Comparison of ENCODE assay signal across 20 cellular contexts in genomic region chrX:116238866-116239265, GRCh38.
DNase-seq lines count a peak whose midpoint lies in the region; ATAC-seq, FAIRE-seq and TF ChIP-seq lines count a peak whose summit lies in the region.
"Had no signal": no experiment of that assay in that cellular context is flagged by ENCODE, and none has a peak within 500 bp of the region (broad histone marks: within the 10 kb centered on the region; RNA-seq: fewer than 3 reads in every experiment).

No MANE protein-coding gene starts in this region.

- H3K9me3 Mint-ChIP-seq in Calu3 (ENCODE audit: low read depth, unreplicated experiment) (no peaks in the 10 kb centered on the region), astrocyte (ENCODE audit: unreplicated experiment) (no peaks in the 10 kb centered on the region)
- no peaks in the 10 kb centered on the region for H3K9me3 Mint-ChIP-seq in activated naive CD4-positive, alpha-beta T cell treated with anti-CD3 and anti-CD28 coated beads, Interleukin-2, amount 10 ng/mL, durations not matched to agents 7 days and 5 days
- H3K9me3 Mint-ChIP-seq in activated CD8-positive, alpha-beta T cell treated with anti-CD3 and anti-CD28 coated beads, Interleukin-2, amount 10 ng/mL, durations not matched to agents 7 days and 5 days (ENCODE audit: insufficient read depth), result no peaks in the 10 kb centered on the region

- intact Hi-C loops in Calu3 (cut with micrococcal nuclease; ENCODE audit: unreplicated experiment), result no loop called here

- H3K4me3 ChIP-seq in OCI-LY3 (ENCODE audit: low read length) (peak overlapping the region; percentile 17; the same call in 1 of the 2 replicates), astrocyte (ENCODE audit: insufficient read depth, low read depth, low read length) (no peak overlapping the region)
- H3K4me3 ChIP-seq: GM12878, SK-N-MC had no signal

- POLR2A ChIA-PET in activated CD8-positive, alpha-beta T cell treated with anti-CD3 and anti-CD28 coated beads, Interleukin-2, amount 10 ng/mL, durations not matched to agents 7 days and 5 days (lab: Charles Lee), result no interaction called here

- H3K4me2 ChIP-seq in OCI-LY3 (ENCODE audit: low read length) (peak overlapping the region; percentile 65), astrocyte (ENCODE audit: low read length) (no peak overlapping the region)

- no peaks in the 10 kb centered on the region for H4K20me1 ChIP-seq in OCI-LY3 (ENCODE audit: insufficient read depth, low read length)
- no peaks in the 10 kb centered on the region for H4K20me1 ChIP-seq in astrocyte (ENCODE audit: insufficient read depth, low read length)

- BruUV-seq in Calu3 (replicated peaks; lab: Mats Ljungman, UMichigan), result no TSS peak

- H3K27me3 Mint-ChIP-seq in Calu3 (ENCODE audit: unreplicated experiment) (no peaks in the 10 kb centered on the region), astrocyte (ENCODE audit: low read depth, unreplicated experiment) (no peaks in the 10 kb centered on the region)
- no peaks in the 10 kb centered on the region for H3K27me3 Mint-ChIP-seq in activated naive CD4-positive, alpha-beta T cell treated with anti-CD3 and anti-CD28 coated beads, Interleukin-2, amount 10 ng/mL, durations not matched to agents 7 days and 5 days
- H3K27me3 Mint-ChIP-seq in activated CD8-positive, alpha-beta T cell treated with anti-CD3 and anti-CD28 coated beads, Interleukin-2, amount 10 ng/mL, durations not matched to agents 7 days and 5 days (ENCODE audit: low read depth), result no peaks in the 10 kb centered on the region
- H3K27me3 Mint-ChIP-seq: B cell had no signal

- H3K27me3 ChIP-seq in OCI-LY3 (ENCODE audit: low read depth, low read length) (no peaks in the 10 kb centered on the region), astrocyte (ENCODE audit: insufficient read depth, low read length) (no peaks in the 10 kb centered on the region)

- H2AFZ ChIP-seq in OCI-LY3 (ENCODE audit: low read depth, low read length) (no peak overlapping the region), astrocyte (ENCODE audit: low read depth, low read length) (no peak overlapping the region)

- peaks cover 33% of the 10 kb centered on the region for H3K4me1 Mint-ChIP-seq in Calu3 (ENCODE audit: low read depth, unreplicated experiment)
- H3K4me1 Mint-ChIP-seq in astrocyte (ENCODE audit: low read depth, unreplicated experiment), result no peaks in the 10 kb centered on the region
- H3K4me1 Mint-ChIP-seq in activated naive CD4-positive, alpha-beta T cell treated with anti-CD3 and anti-CD28 coated beads, Interleukin-2, amount 10 ng/mL, durations not matched to agents 7 days and 5 days, result no peaks in the 10 kb centered on the region
- no peaks in the 10 kb centered on the region for H3K4me1 Mint-ChIP-seq in activated CD8-positive, alpha-beta T cell treated with anti-CD3 and anti-CD28 coated beads, Interleukin-2, amount 10 ng/mL, durations not matched to agents 7 days and 5 days (ENCODE audit: low read depth)
- H3K4me1 Mint-ChIP-seq: B cell had no signal

- H3K9me3 ChIP-seq in OCI-LY3 (ENCODE audit: insufficient read depth, low read length) (no peaks in the 10 kb centered on the region), astrocyte (ENCODE audit: insufficient read depth, low read depth, low read length) (no peaks in the 10 kb centered on the region)

- H3K9ac ChIP-seq in OCI-LY3 (ENCODE audit: low read length) (peak overlapping the region; percentile 13; the same call in 1 of the 2 replicates), astrocyte (ENCODE audit: low read length) (no peak overlapping the region)

- peak overlapping the region; percentile 84 for H3K27ac ChIP-seq in OCI-LY3 (ENCODE audit: low read length)
- H3K27ac ChIP-seq in astrocyte (ENCODE audit: low read depth, low read length), result no peak overlapping the region
- H3K27ac ChIP-seq: SK-N-MC had no signal

- H3K36me3 Mint-ChIP-seq in Calu3 (ENCODE audit: insufficient read depth, unreplicated experiment), result no peaks in the 10 kb centered on the region
- no peaks in the 10 kb centered on the region for H3K36me3 Mint-ChIP-seq in astrocyte (ENCODE audit: low read depth, unreplicated experiment)
- H3K36me3 Mint-ChIP-seq in activated naive CD4-positive, alpha-beta T cell treated with anti-CD3 and anti-CD28 coated beads, Interleukin-2, amount 10 ng/mL, durations not matched to agents 7 days and 5 days, result no peaks in the 10 kb centered on the region
- no peaks in the 10 kb centered on the region for H3K36me3 Mint-ChIP-seq in activated CD8-positive, alpha-beta T cell treated with anti-CD3 and anti-CD28 coated beads, Interleukin-2, amount 10 ng/mL, durations not matched to agents 7 days and 5 days (ENCODE audit: low read depth)

- H3K4me1 ChIP-seq in OCI-LY3 (ENCODE audit: low read length) (peaks cover 41% of the 10 kb centered on the region), astrocyte (ENCODE audit: insufficient read depth, low read length) (peaks cover 7% of the 10 kb centered on the region)

- H3K36me3 ChIP-seq in OCI-LY3 (replicated peaks; ENCODE audit: low read depth, low read length) (no peaks in the 10 kb centered on the region), astrocyte (ENCODE audit: insufficient read depth, low read length) (no peaks in the 10 kb centered on the region)

- peak; percentile 45 for ATAC-seq in esophagus mucosa
- no peak for ATAC-seq in activated CD8-positive, alpha-beta T cell treated with anti-CD3 and anti-CD28 coated beads, Interleukin-2, amount 10 ng/mL, durations not matched to agents 7 days and 5 days
- ATAC-seq: GM12878 had no signal

- CTCF ChIA-PET in Calu3 (lab: Charles Lee), result no interaction called here
- CTCF ChIA-PET in activated naive CD4-positive, alpha-beta T cell treated with anti-CD3 and anti-CD28 coated beads, Interleukin-2, amount 10 ng/mL, durations not matched to agents 7 days and 5 days (lab: Charles Lee), result no interaction called here
- CTCF ChIA-PET in activated CD8-positive, alpha-beta T cell treated with anti-CD3 and anti-CD28 coated beads, Interleukin-2, amount 10 ng/mL, durations not matched to agents 7 days and 5 days (lab: Charles Lee), result no interaction called here

- H3K4me3 Mint-ChIP-seq in Calu3 (ENCODE audit: low read depth, unreplicated experiment) (peak overlapping the region; percentile 68), astrocyte (ENCODE audit: unreplicated experiment) (no peak overlapping the region)
- H3K4me3 Mint-ChIP-seq in activated naive CD4-positive, alpha-beta T cell treated with anti-CD3 and anti-CD28 coated beads, Interleukin-2, amount 10 ng/mL, durations not matched to agents 7 days and 5 days, result no peak overlapping the region
- no peak overlapping the region for H3K4me3 Mint-ChIP-seq in activated CD8-positive, alpha-beta T cell treated with anti-CD3 and anti-CD28 coated beads, Interleukin-2, amount 10 ng/mL, durations not matched to agents 7 days and 5 days
- H3K4me3 Mint-ChIP-seq: B cell had no signal

- no peak for TF ChIP-seq CTCF in Calu3 (IDR thresholded peaks at IDR 0.05; ENCODE audit: unreplicated experiment)
- no peak for TF ChIP-seq CTCF in OCI-LY3 (IDR thresholded peaks at IDR 0.05; ENCODE audit: low read depth, low read length)
- no peak for TF ChIP-seq CTCF in astrocyte (IDR thresholded peaks at IDR 0.05; ENCODE audit: insufficient read depth, low read depth, low read length)

- DNase-seq in Calu3 (no peak), astrocyte (ENCODE audit: low read depth) (no peak), NOMO-1 (lab: John Stamatoyannopoulos, UW; ENCODE audit: unreplicated experiment in 2 of 2) (no peak)
- no peak for DNase-seq in stimulated activated CD4-positive, alpha-beta T cell treated with anti-CD3 and anti-CD28 coated beads, Interleukin-15, amount 100 ng/mL, for 24 hours
- no peak for DNase-seq in activated naive CD4-positive, alpha-beta T cell treated with anti-CD3 and anti-CD28 coated beads, Interleukin-2, amount 10 ng/mL, durations not matched to agents 7 days and 5 days
- no peak for DNase-seq in activated CD8-positive, alpha-beta T cell treated with anti-CD3 and anti-CD28 coated beads, Interleukin-2, amount 10 ng/mL, durations not matched to agents 7 days and 5 days
- DNase-seq: COR-L47, EL, NCI-H1417 treated with DMSO at 0.1 percent for 48 hours, NCI-H187 treated with DMSO at 0.1 percent for 48 hours, NCI-H345, NCI-H524 treated with DMSO at 0.1 percent for 48 hours, SHP77 had no signal

- peak; percentile 50 for FAIRE-seq in astrocyte (lab: Jason Lieb, UNC)
- FAIRE-seq: GM12878, GM19239, RCC 7860 had no signal

- H3K27ac Mint-ChIP-seq in Calu3 (ENCODE audit: unreplicated experiment) (peak overlapping the region; percentile 95), astrocyte (ENCODE audit: unreplicated experiment) (no peak overlapping the region)
- H3K27ac Mint-ChIP-seq in activated naive CD4-positive, alpha-beta T cell treated with anti-CD3 and anti-CD28 coated beads, Interleukin-2, amount 10 ng/mL, durations not matched to agents 7 days and 5 days, result no peak overlapping the region
- H3K27ac Mint-ChIP-seq in activated CD8-positive, alpha-beta T cell treated with anti-CD3 and anti-CD28 coated beads, Interleukin-2, amount 10 ng/mL, durations not matched to agents 7 days and 5 days, result no peak overlapping the region
- H3K27ac Mint-ChIP-seq: B cell had no signal

- H3K79me2 ChIP-seq in OCI-LY3 (ENCODE audit: low read length), result no peaks in the 10 kb centered on the region
- H3K79me2 ChIP-seq in astrocyte (ENCODE audit: insufficient read depth, low read length), result no peaks in the 10 kb centered on the region
